In the genomic region with DNA sequence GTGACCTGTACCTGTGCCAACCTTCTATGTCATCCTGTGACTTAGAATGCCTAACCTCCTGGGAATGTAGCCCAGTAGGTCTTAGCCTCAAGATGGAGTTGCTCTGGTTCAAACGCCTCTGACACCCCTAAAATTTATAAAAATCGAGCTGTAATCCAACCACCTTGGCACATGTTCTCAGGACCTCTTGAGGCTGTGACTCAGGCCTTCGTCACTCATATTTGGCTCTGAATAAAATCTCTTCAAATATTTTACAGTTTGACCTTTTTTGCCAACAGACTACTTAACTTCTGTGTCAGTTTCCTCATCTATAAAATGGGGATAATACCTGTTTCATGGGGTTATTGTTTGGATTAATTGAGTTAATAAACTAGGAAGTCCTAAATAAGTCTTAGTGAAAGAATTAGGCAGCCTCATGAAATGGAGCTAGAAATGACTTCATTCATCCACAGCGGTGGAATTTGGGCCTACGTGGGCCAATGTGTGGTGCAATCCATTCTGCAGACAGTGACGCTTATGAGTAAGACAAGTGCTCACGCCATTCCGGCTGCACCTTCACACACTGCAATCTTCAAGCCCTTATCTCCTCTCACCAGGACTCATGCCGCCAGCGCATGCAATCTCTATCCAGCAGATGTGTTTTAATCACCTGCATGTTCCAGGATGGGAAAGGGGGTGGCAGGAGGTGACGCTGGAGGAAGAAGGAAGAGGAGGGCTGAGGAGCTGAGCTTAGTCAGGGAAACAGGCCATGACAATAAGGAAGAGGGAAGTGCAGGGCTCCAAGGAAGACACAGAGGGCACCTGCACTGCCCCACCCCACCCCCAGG, we compare ENCODE assay signal across 15 cellular contexts. TPM values are rescaled to one million over a fixed set of nuclear protein-coding genes. Genes with fewer than 3 reads are reported as not detected.
A peak's percentile ranks its signal among the peaks of the same experiment; 100 is the strongest.
DNase-seq lines count a peak whose midpoint lies in the region; ATAC-seq and TF ChIP-seq lines count a peak whose summit lies in the region.
"Had no signal": no experiment of that assay in that cellular context is flagged by ENCODE, and none has a peak within 500 bp of the region (broad histone marks: within the 10 kb centered on the region; RNA-seq: fewer than 3 reads in every experiment).

No MANE protein-coding gene starts in this region.

- POLR2A ChIA-PET in CD8-positive, alpha-beta T cell (lab: Charles Lee) = no interaction called here
- POLR2A ChIA-PET in naive thymus-derived CD4-positive, alpha-beta T cell (lab: Charles Lee) = interaction anchor here (0.7 to 1.9 kb wide), 4 partner anchors 22 to 66 kb away, joined by 3 to 7 read pairs (median 3); no protein-coding TSS in a partner anchor

- no peak for DNase-seq in CD8-positive, alpha-beta T cell
- DNase-seq in naive thymus-derived CD4-positive, alpha-beta T cell = no peak
- DNase-seq in osteocyte (ENCODE audit: extremely low spot score, unreplicated experiment) = no peak
- no peak for DNase-seq in chondrocyte (ENCODE audit: low spot score)
- DNase-seq in KG1 (lab: John Stamatoyannopoulos, UW) = no peak
- no peak for DNase-seq in NCI-H2227 treated with DMSO at 0.1 percent for 48 hours (lab: John Stamatoyannopoulos, UW)
- DNase-seq: H9; kidney; occipital lobe; stimulated activated naive CD4-positive, alpha-beta T cell had no signal

- H3K4me3 Mint-ChIP-seq in CD8-positive, alpha-beta T cell = peak overlapping the region; percentile 26
- H3K4me3 Mint-ChIP-seq in IgD-negative memory B cell (peak overlapping the region in 2 of 4 donors; percentile 44 to 89), brain (peak overlapping the region in 4 of 5 experiments; percentile 54 to 71 (median 66)), osteocyte (ENCODE audit: unreplicated experiment) (no peak overlapping the region), chondrocyte (ENCODE audit: unreplicated experiment) (no peak overlapping the region)
- peak overlapping the region in 9 of 10 donors; percentile 26 to 64 (median 47) for H3K4me3 Mint-ChIP-seq in naive thymus-derived CD4-positive, alpha-beta T cell
- H3K4me3 Mint-ChIP-seq: H9 had no signal

- peaks cover 12% of the 10 kb centered on the region for H3K9me3 ChIP-seq in CD8-positive, alpha-beta T cell (ENCODE audit: low read length)
- H3K9me3 ChIP-seq in naive thymus-derived CD4-positive, alpha-beta T cell (ENCODE audit: control insufficient read depth in 2 of 3, low read length in 3 of 3) = peaks cover 0 to 19% (median 8%) of the 10 kb centered on the region in 3 experiments

- H3K27me3 ChIP-seq in CD8-positive, alpha-beta T cell (ENCODE audit: insufficient read depth, low read length) = no peaks in the 10 kb centered on the region
- H3K27me3 ChIP-seq in naive thymus-derived CD4-positive, alpha-beta T cell (ENCODE audit: control insufficient read depth in 2 of 2, insufficient read depth in 2 of 2, low read length in 2 of 2) = no peaks in the 10 kb centered on the region

- no peaks in the 10 kb centered on the region for H3K27me3 Mint-ChIP-seq in CD8-positive, alpha-beta T cell (ENCODE audit: low read depth)
- H3K27me3 Mint-ChIP-seq in IgD-negative memory B cell = no peaks in the 10 kb centered on the region
- H3K27me3 Mint-ChIP-seq in brain = peaks cover 27% of the 10 kb centered on the region
- H3K27me3 Mint-ChIP-seq in naive thymus-derived CD4-positive, alpha-beta T cell = peaks cover 0 to 7% (median 0%) of the 10 kb centered on the region in 5 donors
- no peaks in the 10 kb centered on the region for H3K27me3 Mint-ChIP-seq in osteocyte (ENCODE audit: unreplicated experiment)
- H3K27me3 Mint-ChIP-seq in chondrocyte (ENCODE audit: low read depth) = no peaks in the 10 kb centered on the region

- no peak overlapping the region for H3K27ac ChIP-seq in CD8-positive, alpha-beta T cell (ENCODE audit: low read depth, low read length)
- no peak overlapping the region for H3K27ac ChIP-seq in naive thymus-derived CD4-positive, alpha-beta T cell (ENCODE audit: low read depth, low read length)
- H3K27ac ChIP-seq: KMS-11, VCaP had no signal

- H3K36me3 ChIP-seq in CD8-positive, alpha-beta T cell (ENCODE audit: insufficient read depth, low read length) = no peaks in the 10 kb centered on the region
- no peaks in the 10 kb centered on the region for H3K36me3 ChIP-seq in naive thymus-derived CD4-positive, alpha-beta T cell (ENCODE audit: control insufficient read depth in 2 of 3, insufficient read depth in 3 of 3, low read length in 3 of 3)

- no peak for TF ChIP-seq CTCF in CD8-positive, alpha-beta T cell (IDR thresholded peaks at IDR 0.05)
- TF ChIP-seq CTCF in brain (conservative IDR thresholded peaks at IDR 0.05) (no peak), osteocyte (IDR thresholded peaks at IDR 0.05) (no peak), chondrocyte (IDR thresholded peaks at IDR 0.05) (no peak)

- H3K27ac Mint-ChIP-seq in CD8-positive, alpha-beta T cell = no peak overlapping the region
- H3K27ac Mint-ChIP-seq in IgD-negative memory B cell (peak overlapping the region in 2 of 3 donors; percentile 57 to 71), brain (no peak overlapping the region), osteocyte (ENCODE audit: unreplicated experiment) (no peak overlapping the region), chondrocyte (ENCODE audit: unreplicated experiment) (no peak overlapping the region)
- peak overlapping the region in 4 of 9 donors; percentile 44 to 79 (median 64) for H3K27ac Mint-ChIP-seq in naive thymus-derived CD4-positive, alpha-beta T cell
- H3K27ac Mint-ChIP-seq: H9 had no signal

- ATAC-seq in CD8-positive, alpha-beta T cell = no peak
- ATAC-seq in naive thymus-derived CD4-positive, alpha-beta T cell = no peak
- ATAC-seq: Panc1 had no signal

- H3K4me1 Mint-ChIP-seq in CD8-positive, alpha-beta T cell (ENCODE audit: low read depth) = peaks cover 26% of the 10 kb centered on the region
- H3K4me1 Mint-ChIP-seq in IgD-negative memory B cell = peaks cover 18 to 24% (median 22%) of the 10 kb centered on the region in 3 donors
- peaks cover 27% of the 10 kb centered on the region for H3K4me1 Mint-ChIP-seq in brain
- H3K4me1 Mint-ChIP-seq in naive thymus-derived CD4-positive, alpha-beta T cell = peaks cover 21 to 30% (median 26%) of the 10 kb centered on the region in 7 donors
- peaks cover 25% of the 10 kb centered on the region for H3K4me1 Mint-ChIP-seq in osteocyte (ENCODE audit: unreplicated experiment)
- H3K4me1 Mint-ChIP-seq in chondrocyte (ENCODE audit: low read depth) = peaks cover 28% of the 10 kb centered on the region

- H3K36me3 Mint-ChIP-seq in CD8-positive, alpha-beta T cell = no peaks in the 10 kb centered on the region
- H3K36me3 Mint-ChIP-seq in IgD-negative memory B cell (peaks cover 2% of the 10 kb centered on the region), brain (no peaks in the 10 kb centered on the region), osteocyte (ENCODE audit: unreplicated experiment) (peaks cover 1% of the 10 kb centered on the region), chondrocyte (ENCODE audit: low read depth) (no peaks in the 10 kb centered on the region)
- peaks cover 0 to 27% (median 6%) of the 10 kb centered on the region in 5 donors for H3K36me3 Mint-ChIP-seq in naive thymus-derived CD4-positive, alpha-beta T cell

- H3K4me1 ChIP-seq in CD8-positive, alpha-beta T cell (ENCODE audit: insufficient read depth, low read length) = peaks cover 28% of the 10 kb centered on the region
- H3K4me1 ChIP-seq in naive thymus-derived CD4-positive, alpha-beta T cell (ENCODE audit: control insufficient read depth in 2 of 2, insufficient read depth in 2 of 2, low read length in 2 of 2) = peaks cover 13 to 22% of the 10 kb centered on the region in 2 donors

- intact Hi-C loops in CD8-positive, alpha-beta T cell (cut with DNase I, micrococcal nuclease) = loop anchor here in 1 of 2 experiments (5.0 to 10.0 kb wide), 4 partner anchors 38 to 460 kb away; a partner anchor contains a TSS
- intact Hi-C loops in naive thymus-derived CD4-positive, alpha-beta T cell (cut with micrococcal nuclease) = loop anchor here (5.0 to 10.0 kb wide), 6 partner anchors 210 to 323 kb away; a partner anchor contains a TSS

- peaks cover 11% of the 10 kb centered on the region for H3K9me3 Mint-ChIP-seq in CD8-positive, alpha-beta T cell
- H3K9me3 Mint-ChIP-seq in IgD-negative memory B cell (peaks cover 3 to 7% (median 4%) of the 10 kb centered on the region in 3 donors), brain (peaks cover 0 to 7% (median 3%) of the 10 kb centered on the region in 5 experiments), osteocyte (ENCODE audit: unreplicated experiment) (no peaks in the 10 kb centered on the region), chondrocyte (ENCODE audit: low read depth) (peaks cover 7% of the 10 kb centered on the region)
- peaks cover 0 to 28% (median 12%) of the 10 kb centered on the region in 11 donors for H3K9me3 Mint-ChIP-seq in naive thymus-derived CD4-positive, alpha-beta T cell

- CTCF ChIA-PET in CD8-positive, alpha-beta T cell (lab: Charles Lee) = no interaction called here
- CTCF ChIA-PET in naive thymus-derived CD4-positive, alpha-beta T cell (lab: Charles Lee) = no interaction called here

- no peak overlapping the region for H3K4me3 ChIP-seq in CD8-positive, alpha-beta T cell (ENCODE audit: low read depth, low read length)
- no peak overlapping the region for H3K4me3 ChIP-seq in naive thymus-derived CD4-positive, alpha-beta T cell (ENCODE audit: low read length)

RNA-seq across cellular contexts. Expression of a gene that starts 2.0 kb away (rescaled TPM):
- total RNA-seq in CD8-positive, alpha-beta T cell = 10 to 100 TPM; 16.5 to 18.4 TPM
- 48.4 TPM for polyA plus RNA-seq in IgD-negative memory B cell
- polyA plus RNA-seq in brain (ENCODE audit: insufficient read depth, low read depth, low replicate concordance) = 33.5 TPM
- total RNA-seq in naive thymus-derived CD4-positive, alpha-beta T cell = 10 to 100 TPM; 42.5 to 80.9 (median 48.3) TPM
- 100 to 1,000 TPM in 1 of 2 donors, 10 to 100 TPM in 1; 95.6 to 114 TPM for polyA plus RNA-seq in naive thymus-derived CD4-positive, alpha-beta T cell
- 54.3 and 56.5 TPM in 2 replicates for total RNA-seq in osteocyte
- total RNA-seq in chondrocyte = 59.1 to 62.6 TPM (median 61.8 TPM) in 3 replicates

Comparison
In these comparisons a context has a peak if more than half of its experiments do, and no peak if none do; other contexts are left out.
1. H3K27ac Mint-ChIP-seq: peak in IgD-negative memory B cell (2 of 3); none in CD8-positive, alpha-beta T cell (single experiment), brain (0 of 5), osteocyte (single experiment) and chondrocyte (single experiment).
2. H3K4me3 Mint-ChIP-seq: peak in CD8-positive, alpha-beta T cell (single experiment), brain (4 of 5) and naive thymus-derived CD4-positive, alpha-beta T cell (9 of 10); none in osteocyte (single experiment) and chondrocyte (single experiment).